34 cellular contexts compared by ENCODE assay signal in the genomic region with DNA sequence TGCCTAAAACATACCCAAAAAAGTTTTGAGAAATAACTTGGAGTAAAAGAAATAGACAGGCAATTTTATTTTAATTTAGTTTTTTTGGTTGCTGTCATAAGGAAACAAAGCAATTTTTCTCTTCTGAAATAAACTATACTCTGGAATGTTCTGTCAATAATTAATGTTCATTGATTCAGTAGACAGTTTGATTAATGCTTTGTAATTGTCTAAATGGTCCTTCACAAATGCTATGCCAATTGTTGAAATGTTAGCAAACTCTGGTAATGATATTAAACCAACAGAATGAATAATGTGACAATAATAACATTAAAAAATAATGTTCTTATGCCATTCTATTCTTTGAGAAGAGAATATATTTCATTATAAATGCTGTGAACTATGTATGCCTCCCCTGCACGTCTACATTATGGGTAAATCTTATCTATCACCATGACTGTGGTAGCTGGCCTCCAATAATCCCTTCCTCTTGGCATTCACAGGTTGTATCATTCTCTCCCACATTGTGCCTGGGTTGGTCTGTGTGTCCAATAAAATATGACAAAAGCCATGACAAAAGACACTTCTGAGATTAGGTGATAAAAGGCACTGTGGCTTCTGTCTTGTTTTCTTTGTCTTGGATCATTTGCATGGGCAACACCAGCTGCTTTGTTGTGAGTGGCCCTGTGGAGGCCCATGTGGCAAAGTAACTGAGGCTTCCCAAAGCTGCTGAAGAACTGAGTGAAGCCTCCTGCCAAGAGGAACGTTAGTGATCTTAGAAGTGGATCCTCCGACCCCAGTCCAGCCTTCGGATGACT. TPM values are rescaled to one million over a fixed set of nuclear protein-coding genes. Genes with fewer than 3 reads are reported as not detected.
"Had no signal": no experiment of that assay in that cellular context is flagged by ENCODE, and none has a peak within 500 bp of the region (broad histone marks: within the 10 kb centered on the region; RNA-seq: fewer than 3 reads in every experiment).

No MANE protein-coding gene starts in this region.

- H3K27me3 ChIP-seq: ascending aorta, breast epithelium had no signal

- H2AFZ ChIP-seq: PC-9 had no signal

- FAIRE-seq: RCC 7860 had no signal

- H3K27ac ChIP-seq: ascending aorta, breast epithelium, PC-9, RWPE1 had no signal

- H3K9me3 ChIP-seq: ascending aorta, breast epithelium, MG63 had no signal

- H3K36me3 ChIP-seq: ascending aorta, breast epithelium, MG63 had no signal

- H3K4me1 Mint-ChIP-seq: activated CD4-positive, alpha-beta T cell treated with anti-CD3 and anti-CD28 coated beads for 36 hours; activated CD4-positive, alpha-beta T cell treated with anti-CD3 and anti-CD28 coated beads, Interleukin-2, amount 10 ng/mL, durations not matched to agents 7 days and 5 days; activated naive CD4-positive, alpha-beta T cell treated with anti-CD3 and anti-CD28 coated beads, Interleukin-2, amount 50 U/mL, for 24 hours had no signal

- H3K36me3 Mint-ChIP-seq: activated naive CD4-positive, alpha-beta T cell treated with anti-CD3 and anti-CD28 coated beads, Interleukin-2, amount 50 U/mL, for 24 hours; activated naive CD8-positive, alpha-beta T cell treated with anti-CD3 and anti-CD28 coated beads, Interleukin-2, amount 10 ng/mL, durations not matched to agents 7 days and 5 days had no signal

- H3K4me3 ChIP-seq: ascending aorta, breast epithelium, MG63, PC-9 had no signal

- H3K9me3 Mint-ChIP-seq: activated naive CD4-positive, alpha-beta T cell treated with anti-CD3 and anti-CD28 coated beads, Interleukin-2, amount 50 U/mL, for 24 hours; activated naive CD8-positive, alpha-beta T cell treated with anti-CD3 and anti-CD28 coated beads, Interleukin-2, amount 10 ng/mL, durations not matched to agents 7 days and 5 days; activated T-cell treated with anti-CD3 and anti-CD28 coated beads, Interleukin-2, amount 50 U/mL, for 24 hours; activated T-helper 2 cell treated with anti-CD3 and anti-CD28 coated beads, Interferon-gamma antibody, Interleukin-2, Interleukin-4, amounts not matched to agents 10 μg/mL and 5 μg/mL and 100 μg/mL, durations not matched to agents 14 hours and 24 hours and 36 hours; T-helper 2 cell treated with Interferon-gamma antibody and Interleukin-4, amounts not matched to agents 5 μg/mL and 100 μg/mL, for 36 hours had no signal

- DNase-seq: activated CD4-positive, alpha-beta T cell treated with anti-CD3 and anti-CD28 coated beads for 36 hours; activated CD4-positive, alpha-beta T cell treated with anti-CD3 and anti-CD28 coated beads, Interleukin-2, amount 10 ng/mL, durations not matched to agents 7 days and 5 days; activated CD4-positive, alpha-beta T cell treated with anti-CD3 and anti-CD28 coated beads, Interleukin-2, amount 50 U/mL, for 48 hours; activated CD8-positive, alpha-beta T cell treated with anti-CD3 and anti-CD28 coated beads, Interleukin-2, amount 10 ng/mL, durations not matched to agents 7 days and 5 days; activated gamma-delta T cell; activated naive CD4-positive, alpha-beta T cell treated with Interleukin-2 at 50 U/mL for 16 hours; activated naive CD8-positive, alpha-beta T cell treated with anti-CD3 and anti-CD28 coated beads, Interleukin-2, amount 10 ng/mL, durations not matched to agents 7 days and 5 days; activated T-cell treated with anti-CD3 and anti-CD28 coated beads, Interleukin-2, amount 50 U/mL, for 24 hours; amygdala; Karpas-422; KBM-7; MG63; NCI-H1092; NCI-H1694; NCI-H1930; NCI-H2081 treated with DMSO at 0.1 percent for 48 hours; NCI-H226; NCI-H524 treated with DMSO at 0.1 percent for 48 hours; NCI-H748 treated with DMSO at 0.1 percent for 48 hours; NK-92 treated with Interleukin-12 subunit alpha and Interleukin-12 subunit beta, amount 100 ng/mL, for 24 hours; SIG-M5 had no signal

- H3K4me2 ChIP-seq: PC-9 had no signal

- H3K4me3 Mint-ChIP-seq: activated CD4-positive, alpha-beta T cell treated with anti-CD3 and anti-CD28 coated beads for 36 hours; activated CD4-positive, alpha-beta T cell treated with anti-CD3 and anti-CD28 coated beads, Interleukin-2, amount 10 ng/mL, durations not matched to agents 7 days and 5 days; activated CD8-positive, alpha-beta T cell treated with anti-CD3 and anti-CD28 coated beads, Interleukin-2, amount 10 ng/mL, durations not matched to agents 7 days and 5 days; activated naive CD4-positive, alpha-beta T cell treated with anti-CD3 and anti-CD28 coated beads, Interleukin-2, amount 50 U/mL, for 24 hours; activated naive CD8-positive, alpha-beta T cell treated with anti-CD3 and anti-CD28 coated beads, Interleukin-2, amount 10 ng/mL, durations not matched to agents 7 days and 5 days; activated T-cell treated with anti-CD3 and anti-CD28 coated beads, Interleukin-2, amount 50 U/mL, for 24 hours; T-helper 1 cell treated with Interleukin-12 subunit alpha and Interleukin-12 subunit beta and Interleukin-4 antibody, amounts not matched to agents 30 μg/mL and 1 μg/mL, for 36 hours; T-helper 2 cell treated with Interferon-gamma antibody and Interleukin-4, amounts not matched to agents 5 μg/mL and 100 μg/mL, for 36 hours; WTC11 had no signal

- ATAC-seq: activated CD4-positive, alpha-beta T cell treated with anti-CD3 and anti-CD28 coated beads for 36 hours; activated CD4-positive, CD25-positive, alpha-beta regulatory T cell treated with anti-CD3 and anti-CD28 coated beads, Interleukin-2, amount 50 U/mL, for 24 hours; activated CD8-positive, alpha-beta T cell treated with anti-CD3 and anti-CD28 coated beads, Interleukin-2, amount 10 ng/mL, durations not matched to agents 7 days and 5 days; Right ventricle myocardium inferior; WTC11 had no signal

- H3K27ac Mint-ChIP-seq: activated CD4-positive, alpha-beta T cell treated with anti-CD3 and anti-CD28 coated beads for 36 hours; activated CD4-positive, alpha-beta T cell treated with anti-CD3 and anti-CD28 coated beads, Interleukin-2, amount 10 ng/mL, durations not matched to agents 7 days and 5 days; activated CD8-positive, alpha-beta T cell treated with anti-CD3 and anti-CD28 coated beads, Interleukin-2, amount 10 ng/mL, durations not matched to agents 7 days and 5 days; activated naive CD4-positive, alpha-beta T cell treated with anti-CD3 and anti-CD28 coated beads, Interleukin-2, amount 50 U/mL, for 24 hours; activated naive CD8-positive, alpha-beta T cell treated with anti-CD3 and anti-CD28 coated beads, Interleukin-2, amount 10 ng/mL, durations not matched to agents 7 days and 5 days; activated T-cell treated with anti-CD3 and anti-CD28 coated beads, Interleukin-2, amount 50 U/mL, for 24 hours; activated T-helper 2 cell treated with anti-CD3 and anti-CD28 coated beads, Interferon-gamma antibody, Interleukin-2, Interleukin-4, amounts not matched to agents 10 μg/mL and 5 μg/mL and 100 μg/mL, durations not matched to agents 14 hours and 24 hours and 36 hours; T-helper 1 cell treated with Interleukin-12 subunit alpha and Interleukin-12 subunit beta and Interleukin-4 antibody, amounts not matched to agents 30 μg/mL and 1 μg/mL, for 36 hours; T-helper 2 cell treated with Interferon-gamma antibody and Interleukin-4, amounts not matched to agents 5 μg/mL and 100 μg/mL, for 36 hours; WTC11 had no signal

- H3K4me1 ChIP-seq: ascending aorta, breast epithelium had no signal

RNA-seq across cellular contexts. Expression of gene IL20RA, which starts 25.1 kb away (rescaled TPM):
- total RNA-seq: activated CD4-positive, alpha-beta T cell treated with anti-CD3 and anti-CD28 coated beads for 36 hours; activated CD4-positive, alpha-beta T cell treated with anti-CD3 and anti-CD28 coated beads, Interleukin-2, amount 10 ng/mL, durations not matched to agents 7 days and 5 days; activated CD8-positive, alpha-beta T cell treated with anti-CD3 and anti-CD28 coated beads, Interleukin-2, amount 10 ng/mL, durations not matched to agents 7 days and 5 days; activated naive CD8-positive, alpha-beta T cell treated with anti-CD3 and anti-CD28 coated beads, Interleukin-2, amount 10 ng/mL, durations not matched to agents 7 days and 5 days; activated T-helper 2 cell treated with anti-CD3 and anti-CD28 coated beads, Interferon-gamma antibody, Interleukin-2, Interleukin-4, amounts not matched to agents 10 μg/mL and 5 μg/mL and 100 μg/mL, durations not matched to agents 14 hours and 24 hours and 36 hours; ascending aorta; SK-MEL-5 had no signal
